In genomic region chr12:46384451-46385301, GRCh38 we compare ENCODE assay signal across 7 cellular contexts. TPM values are rescaled to one million over a fixed set of nuclear protein-coding genes. Genes with fewer than 3 reads are reported as not detected.
DNase-seq lines count a peak whose midpoint lies in the region; ATAC-seq and TF ChIP-seq lines count a peak whose summit lies in the region.

No MANE protein-coding gene starts in this region.

- peak; percentile 12 for TF ChIP-seq POLR2A in HCT116 (IDR thresholded peaks at IDR 0.05; ENCODE audit: borderline replicate concordance, extremely low read depth, insufficient read depth, insufficient read length)

- no peak for ATAC-seq in HCT116
- no peak for ATAC-seq in stimulated activated naive B cell treated with anti-CD40 and anti-IgM and Interleukin-4, amounts not matched to agents 10 μg/mL and 1 μg/mL and 100 μg/mL, for 72 hours (replicated peaks)

- peak overlapping the region; percentile 99 for H3K27ac Mint-ChIP-seq in stimulated activated naive B cell treated with anti-CD40 and anti-IgM and Interleukin-4, amounts not matched to agents 10 μg/mL and 1 μg/mL and 100 μg/mL, for 72 hours

- TF ChIP-seq RAD21 in HCT116 (IDR thresholded peaks at IDR 0.05; ENCODE audit: low read depth) = no peak

- no peak for TF ChIP-seq CTCF in HCT116 (IDR thresholded peaks at IDR 0.05 in 2 of 3, conservative IDR thresholded peaks at IDR 0.05 in 1 of 3; ENCODE audit: borderline replicate concordance in 1 of 3, insufficient read depth in 1 of 3, low read depth in 2 of 3, low read length in 2 of 3)
- TF ChIP-seq CTCF in WERI-Rb-1 (IDR thresholded peaks at IDR 0.05; ENCODE audit: low read depth, low read length) = no peak
- no peak for TF ChIP-seq CTCF in hepatocyte (IDR thresholded peaks at IDR 0.05; ENCODE audit: poor library complexity)

- RAD21 ChIA-PET in HCT116 (lab: Charles Lee; ENCODE audit: low non-redundant PET in 1 of 2, low total read pairs in 2 of 2, uncharacterized antibody in 2 of 2, unreplicated experiment in 2 of 2) = interaction anchor here in 1 of 2 experiments (1.0 kb wide), 1 partner anchor 277 kb away, joined by 3 read pairs; no protein-coding TSS in a partner anchor

- H3K27ac ChIP-seq in HCT116 (ENCODE audit: low read depth, low read length) = peak overlapping the region; percentile 94
- peak overlapping the region; percentile 99 for H3K27ac ChIP-seq in WERI-Rb-1
- peak overlapping the region; percentile 99 for H3K27ac ChIP-seq in hepatocyte

- H3K9me2 ChIP-seq in HCT116 (ENCODE audit: insufficient read depth) = no peaks in the 10 kb centered on the region
- H3K9me2 ChIP-seq in hepatocyte (replicated peaks; ENCODE audit: insufficient read depth) = no peaks in the 10 kb centered on the region

- peaks cover 24% of the 10 kb centered on the region for H3K79me2 ChIP-seq in HCT116 (ENCODE audit: insufficient read depth, low read length)
- H3K79me2 ChIP-seq in hepatocyte = peaks cover 9% of the 10 kb centered on the region

- WGBS in hepatocyte (ENCODE audit: low lambda C conversion rate, missing lambda C conversion rate) = 63% methylated on average over 9 of the region's 9 CpGs

- intact Hi-C loops in HCT116 (cut with micrococcal nuclease) = no loop called here

- CTCF ChIA-PET in HCT116 (lab: Charles Lee) = no interaction called here

- BruUV-seq in HCT116 (replicated peaks; lab: Mats Ljungman, UMichigan) = no TSS peak

- H3K27me3 ChIP-seq in HCT116 (ENCODE audit: insufficient read depth, low read length) (no peaks in the 10 kb centered on the region), WERI-Rb-1 (ENCODE audit: insufficient read depth, low read depth, severe bottlenecking) (no peaks in the 10 kb centered on the region), hepatocyte (no peaks in the 10 kb centered on the region)

- H3K4me3 ChIP-seq in HCT116 (replicated peaks in 1 of 2; ENCODE audit: low read depth in 1 of 2, low read length in 2 of 2) (peak overlapping the region; percentile 68 to 74), WERI-Rb-1 (ENCODE audit: low read depth, low read length) (peak overlapping the region; percentile 83), hepatocyte (peak overlapping the region; percentile 31)

- H3K36me3 ChIP-seq in HCT116 (ENCODE audit: control insufficient read depth in 1 of 2, insufficient read depth in 2 of 2, low read length in 2 of 2) (peaks cover 0 to 2% of the 10 kb centered on the region in 2 experiments; a peak in 1 of 4 replicates), WERI-Rb-1 (no peaks in the 10 kb centered on the region), hepatocyte (replicated peaks; ENCODE audit: insufficient read depth, low read depth) (no peaks in the 10 kb centered on the region)

- H3K4me2 ChIP-seq in HCT116 (ENCODE audit: low read length) = peak overlapping the region; percentile 90
- peak overlapping the region; percentile 81 for H3K4me2 ChIP-seq in hepatocyte

- H2AFZ ChIP-seq in HCT116 (ENCODE audit: low read depth, low read length, poor library complexity, severe bottlenecking) (no peak overlapping the region), hepatocyte (peak overlapping the region; percentile 42)

- no peak for DNase-seq in HCT116 (ENCODE audit: low read depth, low spot score)
- no peak for DNase-seq in WERI-Rb-1
- DNase-seq in hepatocyte (ENCODE audit: low spot score) = no peak
- no peak for DNase-seq in stimulated activated naive B cell treated with anti-CD40 and anti-IgM and Interleukin-4, amounts not matched to agents 10 μg/mL and 1 μg/mL and 100 μg/mL, for 72 hours
- no peak for DNase-seq in NCI-H2196 (lab: John Stamatoyannopoulos, UW; ENCODE audit: unreplicated experiment)
- DNase-seq in cerebellar cortex (ENCODE audit: low spot score) = no peak
- no peak for DNase-seq in NCI-H1417 (lab: John Stamatoyannopoulos, UW)

- peaks cover 57 to 67% of the 10 kb centered on the region in 2 experiments for H3K4me1 ChIP-seq in HCT116 (ENCODE audit: control insufficient read depth in 1 of 2, insufficient read depth in 2 of 2, low read length in 2 of 2)
- peaks cover 45% of the 10 kb centered on the region for H3K4me1 ChIP-seq in hepatocyte (ENCODE audit: insufficient read depth)

- H3K9me3 ChIP-seq in HCT116 (ENCODE audit: control insufficient read depth in 1 of 2, insufficient read depth in 1 of 2, low read depth in 1 of 2, low read length in 2 of 2) (no peaks in the 10 kb centered on the region), WERI-Rb-1 (ENCODE audit: severe bottlenecking) (no peaks in the 10 kb centered on the region), hepatocyte (ENCODE audit: low read depth) (no peaks in the 10 kb centered on the region)

- H3K9me3 Mint-ChIP-seq in stimulated activated naive B cell treated with anti-CD40 and anti-IgM and Interleukin-4, amounts not matched to agents 10 μg/mL and 1 μg/mL and 100 μg/mL, for 72 hours = no peaks in the 10 kb centered on the region

- peaks cover 35 to 51% of the 10 kb centered on the region in 2 donors for H3K4me1 Mint-ChIP-seq in stimulated activated naive B cell treated with anti-CD40 and anti-IgM and Interleukin-4, amounts not matched to agents 10 μg/mL and 1 μg/mL and 100 μg/mL, for 72 hours

- no peaks in the 10 kb centered on the region for H3K36me3 Mint-ChIP-seq in stimulated activated naive B cell treated with anti-CD40 and anti-IgM and Interleukin-4, amounts not matched to agents 10 μg/mL and 1 μg/mL and 100 μg/mL, for 72 hours

- H3K9ac ChIP-seq in HCT116 (ENCODE audit: low read length) = peak overlapping the region; percentile 89

- H4K20me1 ChIP-seq in HCT116 (ENCODE audit: insufficient read depth) = no peaks in the 10 kb centered on the region
- H4K20me1 ChIP-seq in hepatocyte (ENCODE audit: insufficient read depth, poor library complexity, severe bottlenecking) = no peaks in the 10 kb centered on the region

- peak overlapping the region; percentile 85 to 96 for H3K4me3 Mint-ChIP-seq in stimulated activated naive B cell treated with anti-CD40 and anti-IgM and Interleukin-4, amounts not matched to agents 10 μg/mL and 1 μg/mL and 100 μg/mL, for 72 hours

- POLR2A ChIA-PET in HCT116 (lab: Charles Lee) = interaction anchor here (0.8 to 1.3 kb wide), 3 partner anchors 10 to 47 kb away, joined by 3 to 4 read pairs (median 3); no protein-coding TSS in a partner anchor

- H3K27me3 Mint-ChIP-seq in stimulated activated naive B cell treated with anti-CD40 and anti-IgM and Interleukin-4, amounts not matched to agents 10 μg/mL and 1 μg/mL and 100 μg/mL, for 72 hours = no peaks in the 10 kb centered on the region

TF ChIP-seq in HCT116, 20 proteins besides CTCF, POLR2A, EP300 and RAD21:
- no peak for TF ChIP-seq CBX3 (IDR thresholded peaks at IDR 0.05; ENCODE audit: low read depth)
- no peak for TF ChIP-seq EZH2 (IDR thresholded peaks at IDR 0.05)
- TF ChIP-seq SIN3A (IDR thresholded peaks at IDR 0.05; ENCODE audit: low read depth) = no peak
- peak; percentile 12; the same call in 1 of the 2 replicates for TF ChIP-seq POLR2AphosphoS5 (IDR thresholded peaks at IDR 0.05; ENCODE audit: low read depth, low read length)
- TF ChIP-seq JUND (IDR thresholded peaks at IDR 0.05) = no peak
- TF ChIP-seq EZH2phosphoT487 (IDR thresholded peaks at IDR 0.05; ENCODE audit: borderline replicate concordance) = no peak

RNA-seq across cellular contexts. Expression of gene SLC38A2, which starts 12.1 kb away (rescaled TPM):
- 1,049 TPM for total RNA-seq in HCT116 (2021; ENCODE audit: unreplicated experiment)
- polyA plus RNA-seq in HCT116 (2012) = 307 and 350 TPM in 2 replicates
- 372 and 373 TPM in 2 replicates for total RNA-seq in hepatocyte
- polyA plus RNA-seq in hepatocyte = 139 and 144 TPM in 2 replicates

Comparison
In these comparisons a context has a peak if more than half of its experiments do, and no peak if none do; other contexts are left out.
1. H3K4me3 ChIP-seq: peak in every context shown above with its lines; median percentile 83 in WERI-Rb-1; 71 in HCT116; 31 in hepatocyte.